In the genomic region with DNA sequence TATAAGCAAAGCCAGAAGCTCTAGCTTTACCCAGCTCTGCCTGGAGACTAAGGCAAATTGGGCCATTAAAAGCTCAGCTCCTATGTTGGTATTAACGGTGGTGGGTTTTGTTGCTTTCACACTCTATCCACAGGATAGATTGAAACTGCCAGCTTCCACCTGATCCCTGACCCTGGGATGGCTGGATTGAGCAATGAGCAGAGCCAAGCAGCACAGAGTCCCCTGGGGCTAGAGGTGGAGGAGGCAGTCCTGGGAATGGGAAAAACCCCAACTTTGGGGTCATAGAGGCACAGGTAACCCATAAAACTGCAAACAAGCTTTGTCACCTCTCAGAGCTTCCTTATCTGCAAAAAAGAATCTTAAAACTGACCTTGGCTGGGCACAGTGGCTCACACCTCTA, we compare ENCODE assay signal across 26 cellular contexts. TPM values are rescaled to one million over a fixed set of nuclear protein-coding genes. Genes with fewer than 3 reads are reported as not detected.
DNase-seq lines count a peak whose midpoint lies in the region; TF ChIP-seq lines count a peak whose summit lies in the region.
"Had no signal": no experiment of that assay in that cellular context is flagged by ENCODE, and none has a peak within 500 bp of the region (broad histone marks: within the 10 kb centered on the region; RNA-seq: fewer than 3 reads in every experiment).

No MANE protein-coding gene starts in this region.

- H3K4me1 ChIP-seq in breast epithelium (no peaks in the 10 kb centered on the region), PC-9 (replicated peaks; ENCODE audit: insufficient read depth) (peaks cover 23% of the 10 kb centered on the region), liver (ENCODE audit: control insufficient read depth in 4 of 4, insufficient read depth in 4 of 4, low read length in 3 of 4) (no peaks in the 10 kb centered on the region), smooth muscle cell (ENCODE audit: low read depth) (peaks cover 1% of the 10 kb centered on the region), HAP-1 (no peaks in the 10 kb centered on the region)
- H3K4me1 ChIP-seq: BE2C had no signal

- TF ChIP-seq RAD21 in liver (IDR thresholded peaks at IDR 0.05), result no peak

- BruUV-seq in MCF 10A (replicated peaks; lab: Mats Ljungman, UMichigan) (no TSS peak), PC-9 (replicated peaks; lab: Mats Ljungman, UMichigan) (no TSS peak)

- H2AFZ ChIP-seq in PC-9 (no peak overlapping the region), smooth muscle cell (ENCODE audit: low read depth) (no peak overlapping the region)

- H3K4me3 Mint-ChIP-seq in MCF 10A (ENCODE audit: unreplicated experiment), result no peak overlapping the region
- H3K4me3 Mint-ChIP-seq: CD14-positive monocyte; CD8-positive, alpha-beta memory T cell; H9; IgD-negative memory B cell had no signal

- H3K79me2 ChIP-seq in PC-9 (ENCODE audit: low read depth), result no peaks in the 10 kb centered on the region
- no peaks in the 10 kb centered on the region for H3K79me2 ChIP-seq in smooth muscle cell (ENCODE audit: low read depth)

- H3K36me3 ChIP-seq in breast epithelium, result no peaks in the 10 kb centered on the region
- no peaks in the 10 kb centered on the region for H3K36me3 ChIP-seq in PC-9 (ENCODE audit: low read depth)
- no peaks in the 10 kb centered on the region for H3K36me3 ChIP-seq in liver (ENCODE audit: control insufficient read depth in 4 of 4, insufficient read depth in 3 of 4, low read depth in 1 of 4, low read length in 3 of 4)
- H3K36me3 ChIP-seq in smooth muscle cell (ENCODE audit: low read depth), result no peaks in the 10 kb centered on the region
- H3K36me3 ChIP-seq in HAP-1 (replicated peaks), result no peaks in the 10 kb centered on the region
- H3K36me3 ChIP-seq: BE2C, SJCRH30 had no signal

- H3K4me2 ChIP-seq in PC-9 (peak overlapping the region; percentile 38), smooth muscle cell (peak overlapping the region; percentile 2)
- H3K4me2 ChIP-seq: KMS-11 had no signal

- H3K9me3 ChIP-seq in breast epithelium (no peaks in the 10 kb centered on the region), PC-9 (ENCODE audit: insufficient read depth, low read depth) (no peaks in the 10 kb centered on the region), liver (ENCODE audit: control insufficient read depth in 4 of 4, low read length in 3 of 4) (no peaks in the 10 kb centered on the region), smooth muscle cell (replicated peaks; ENCODE audit: low read depth) (no peaks in the 10 kb centered on the region), HAP-1 (no peaks in the 10 kb centered on the region)
- H3K9me3 ChIP-seq: BE2C, SJCRH30 had no signal

- H3K9me3 Mint-ChIP-seq in MCF 10A (ENCODE audit: unreplicated experiment), result no peaks in the 10 kb centered on the region
- H3K9me3 Mint-ChIP-seq: CD14-positive monocyte; CD8-positive, alpha-beta memory T cell; H9; IgD-negative memory B cell had no signal

- intact Hi-C loops in MCF 10A (cut with micrococcal nuclease), result no loop called here
- intact Hi-C loops in breast epithelium (cut with DNase I; ENCODE audit: low total_unique reads), result no loop called here
- intact Hi-C loops in PC-9 (cut with micrococcal nuclease; ENCODE audit: unreplicated experiment), result no loop called here

- H3F3A ChIP-seq in PC-9 (ENCODE audit: insufficient read depth, low read depth) (peaks cover 21% of the 10 kb centered on the region), smooth muscle cell (ENCODE audit: low read depth) (peaks cover 6% of the 10 kb centered on the region)

- WGBS in liver, result 57% methylated on average over 1 of the region's 1 CpG
- 67% methylated on average over 1 of the region's 1 CpG for WGBS in smooth muscle cell (ENCODE audit: low lambda C conversion rate)

- H3K9ac ChIP-seq in liver (ENCODE audit: low read depth in 1 of 2, low read length in 2 of 2) (no peak overlapping the region), smooth muscle cell (ENCODE audit: low read depth) (no peak overlapping the region)
- H3K9ac ChIP-seq: KMS-11 had no signal

- H3K36me3 Mint-ChIP-seq in MCF 10A (ENCODE audit: insufficient read depth, unreplicated experiment), result no peaks in the 10 kb centered on the region
- H3K36me3 Mint-ChIP-seq: CD14-positive monocyte; CD8-positive, alpha-beta memory T cell had no signal

- DNase-seq in MCF 10A (ENCODE audit: unreplicated experiment), result peak; percentile 43
- no peak for DNase-seq in breast epithelium (ENCODE audit: low spot score in 2 of 2)
- peak in 1 of 2 experiments; percentile 74 for DNase-seq in PC-9
- no peak for DNase-seq in smooth muscle cell (lab: John Stamatoyannopoulos, UW; ENCODE audit: unreplicated experiment)
- no peak for DNase-seq in HAP-1 (ENCODE audit: low spot score in 2 of 2)
- no peak for DNase-seq in NCI-H2171 treated with DMSO at 0.1 percent for 48 hours (lab: John Stamatoyannopoulos, UW)
- DNase-seq in activated gamma-delta T cell treated with Interleukin-2 at 50 U/mL for 16 hours, result no peak
- DNase-seq: 8988T; ACHN; BE2C; CD8-positive, alpha-beta memory T cell; DMS153; DND-41; H9; NCI-H1048; NCI-H1417 treated with DMSO at 0.1 percent for 48 hours; NCI-H2081; NCI-H2171; NCI-H345; NCI-H524 treated with DMSO at 0.1 percent for 48 hours; NCI-H774; SJCRH30 had no signal

- no peaks in the 10 kb centered on the region for H3K27me3 Mint-ChIP-seq in MCF 10A (ENCODE audit: insufficient read depth, unreplicated experiment)
- H3K27me3 Mint-ChIP-seq: CD8-positive, alpha-beta memory T cell; IgD-negative memory B cell had no signal

- CTCF ChIA-PET in MCF 10A (lab: Yijun Ruan, JAX) (interaction anchor here (1.2 kb wide), 1 partner anchor 565 kb away, joined by 4 read pairs; no protein-coding TSS in a partner anchor), PC-9 (lab: Charles Lee) (no interaction called here)

- no peaks in the 10 kb centered on the region for H4K20me1 ChIP-seq in PC-9 (ENCODE audit: insufficient read depth)
- H4K20me1 ChIP-seq in smooth muscle cell (ENCODE audit: low read depth), result no peaks in the 10 kb centered on the region

- H3K27ac ChIP-seq in breast epithelium (no peak overlapping the region), PC-9 (peak overlapping the region; percentile 34), liver (ENCODE audit: low read depth in 1 of 2, low read length in 2 of 2) (no peak overlapping the region), smooth muscle cell (ENCODE audit: low read depth) (peak overlapping the region; percentile 15)
- H3K27ac ChIP-seq: KMS-11, SJCRH30 had no signal

- H3K4me3 ChIP-seq in breast epithelium (no peak overlapping the region), PC-9 (no peak overlapping the region), liver (ENCODE audit: low read depth in 1 of 3, low read length in 3 of 3) (no peak overlapping the region), smooth muscle cell (no peak overlapping the region), HAP-1 (no peak overlapping the region)
- H3K4me3 ChIP-seq: SJCRH30 had no signal

- no peaks in the 10 kb centered on the region for H3K4me1 Mint-ChIP-seq in MCF 10A (ENCODE audit: insufficient read depth, unreplicated experiment)
- H3K4me1 Mint-ChIP-seq: CD8-positive, alpha-beta memory T cell; IgD-negative memory B cell had no signal

- POLR2A ChIA-PET in MCF 10A (lab: Yijun Ruan, JAX), result interaction anchor here (1.2 kb wide), 1 partner anchor 18 kb away, joined by 3 read pairs; no protein-coding TSS in a partner anchor
- POLR2A ChIA-PET in PC-9 (lab: Charles Lee; ENCODE audit: unreplicated experiment), result interaction anchor here (0.5 to 0.7 kb wide), 5 partner anchors 10 to 358 kb away, joined by 3 to 5 read pairs (median 3); no protein-coding TSS in a partner anchor

- in situ Hi-C loops in HAP-1 (cut with MboI; ENCODE audit: low sequenced_read_pairs), result no loop called here

- no peaks in the 10 kb centered on the region for H3K9me2 ChIP-seq in PC-9 (ENCODE audit: insufficient read depth)

- no peaks in the 10 kb centered on the region for H3K27me3 ChIP-seq in breast epithelium
- no peaks in the 10 kb centered on the region for H3K27me3 ChIP-seq in PC-9 (ENCODE audit: insufficient read depth, low read depth)
- H3K27me3 ChIP-seq in liver (ENCODE audit: control insufficient read depth in 4 of 4, insufficient read depth in 4 of 4, low read length in 3 of 4), result no peaks in the 10 kb centered on the region
- no peaks in the 10 kb centered on the region for H3K27me3 ChIP-seq in smooth muscle cell (ENCODE audit: low read depth)
- H3K27me3 ChIP-seq in HAP-1 (ENCODE audit: low read depth), result no peaks in the 10 kb centered on the region
- H3K27me3 ChIP-seq: BE2C, SJCRH30 had no signal

- TF ChIP-seq CTCF in MCF 10A (IDR thresholded peaks at IDR 0.05; ENCODE audit: unreplicated experiment) (no peak), breast epithelium (IDR thresholded peaks at IDR 0.05) (no peak), PC-9 (conservative IDR thresholded peaks at IDR 0.05) (no peak), liver (IDR thresholded peaks at IDR 0.05; ENCODE audit: low read depth, low read length, missing input control) (no peak), smooth muscle cell (IDR thresholded peaks at IDR 0.05; ENCODE audit: borderline replicate concordance, insufficient read depth, poor library complexity, severe bottlenecking) (no peak)

- no peak overlapping the region for H3K27ac Mint-ChIP-seq in MCF 10A (ENCODE audit: low read depth, unreplicated experiment)
- H3K27ac Mint-ChIP-seq: H9, IgD-negative memory B cell had no signal

- TF ChIP-seq POLR2A in breast epithelium (IDR thresholded peaks at IDR 0.05), result no peak

TF ChIP-seq in liver, 16 proteins besides CTCF, POLR2A, EP300 and RAD21:
- TF ChIP-seq, protein P1, sequence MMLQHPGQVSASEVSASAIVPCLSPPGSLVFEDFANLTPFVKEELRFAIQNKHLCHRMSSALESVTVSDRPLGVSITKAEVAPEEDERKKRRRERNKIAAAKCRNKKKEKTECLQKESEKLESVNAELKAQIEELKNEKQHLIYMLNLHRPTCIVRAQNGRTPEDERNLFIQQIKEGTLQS (IDR thresholded peaks at IDR 0.05), result no peak
- TF ChIP-seq GABPA (IDR thresholded peaks at IDR 0.05 in 1 of 2, conservative IDR thresholded peaks at IDR 0.05 in 1 of 2) (no peak), SP1 (IDR thresholded peaks at IDR 0.05) (no peak), TAF1 (conservative IDR thresholded peaks at IDR 0.05) (no peak), RXRA (IDR thresholded peaks at IDR 0.05) (no peak), FOXA2 (IDR thresholded peaks at IDR 0.05) (no peak), HNF4A (conservative IDR thresholded peaks at IDR 0.05) (peak; percentile 30 to 42)
- TF ChIP-seq, protein P2, sequence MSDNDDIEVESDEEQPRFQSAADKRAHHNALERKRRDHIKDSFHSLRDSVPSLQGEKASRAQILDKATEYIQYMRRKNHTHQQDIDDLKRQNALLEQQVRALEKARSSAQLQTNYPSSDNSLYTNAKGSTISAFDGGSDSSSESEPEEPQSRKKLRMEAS (IDR thresholded peaks at IDR 0.05), result no peak

RNA-seq across cellular contexts. Expression of a gene that starts 6.6 kb away (rescaled TPM):
- not detected in 2 replicates for total RNA-seq in MCF 10A (2022)
- total RNA-seq in breast epithelium, result under 1 TPM in 1 of 3 donors, not detected in 2; 0.15 TPM
- not detected in 2 replicates for total RNA-seq in PC-9 (2021)
- total RNA-seq in liver, result not detected
- not detected for polyA plus RNA-seq in liver
- total RNA-seq in smooth muscle cell, result 0.63 TPM in 1 of 2 replicates, not detected in the other
- not detected in 2 replicates for polyA plus RNA-seq in smooth muscle cell
- total RNA-seq: CD8-positive, alpha-beta memory T cell; H9; SJCRH30 had no signal
- polyA plus RNA-seq: CD14-positive monocyte; CD8-positive, alpha-beta memory T cell; IgD-negative memory B cell had no signal

RNA-seq across cellular contexts. Expression of a gene that starts 7.9 kb away (rescaled TPM):
- total RNA-seq in MCF 10A (2022) (not detected in 2 replicates), breast epithelium (not detected), PC-9 (2021) (not detected in 2 replicates), liver (not detected), smooth muscle cell (not detected in 2 replicates)
- polyA plus RNA-seq in liver (not detected), smooth muscle cell (not detected in 2 replicates)
- total RNA-seq: CD8-positive, alpha-beta memory T cell; H9; SJCRH30 had no signal
- polyA plus RNA-seq: CD14-positive monocyte; CD8-positive, alpha-beta memory T cell; IgD-negative memory B cell had no signal

Comparison
In these comparisons a context has a peak if more than half of its experiments do, and no peak if none do; other contexts are left out.
1. H3K27ac ChIP-seq: peak in PC-9 (single experiment) and smooth muscle cell (single experiment); none in breast epithelium (0 of 2) and liver (0 of 2).